ENCODE assay signal across 8 cellular contexts in genomic region chr3:10248184-10248983, GRCh38. TPM values are rescaled to one million over a fixed set of nuclear protein-coding genes. Genes with fewer than 3 reads are reported as not detected.
A peak's percentile ranks its signal among the peaks of the same experiment; 100 is the strongest.
DNase-seq lines count a peak whose midpoint lies in the region; FAIRE-seq and TF ChIP-seq lines count a peak whose summit lies in the region.

A gene with protein sequence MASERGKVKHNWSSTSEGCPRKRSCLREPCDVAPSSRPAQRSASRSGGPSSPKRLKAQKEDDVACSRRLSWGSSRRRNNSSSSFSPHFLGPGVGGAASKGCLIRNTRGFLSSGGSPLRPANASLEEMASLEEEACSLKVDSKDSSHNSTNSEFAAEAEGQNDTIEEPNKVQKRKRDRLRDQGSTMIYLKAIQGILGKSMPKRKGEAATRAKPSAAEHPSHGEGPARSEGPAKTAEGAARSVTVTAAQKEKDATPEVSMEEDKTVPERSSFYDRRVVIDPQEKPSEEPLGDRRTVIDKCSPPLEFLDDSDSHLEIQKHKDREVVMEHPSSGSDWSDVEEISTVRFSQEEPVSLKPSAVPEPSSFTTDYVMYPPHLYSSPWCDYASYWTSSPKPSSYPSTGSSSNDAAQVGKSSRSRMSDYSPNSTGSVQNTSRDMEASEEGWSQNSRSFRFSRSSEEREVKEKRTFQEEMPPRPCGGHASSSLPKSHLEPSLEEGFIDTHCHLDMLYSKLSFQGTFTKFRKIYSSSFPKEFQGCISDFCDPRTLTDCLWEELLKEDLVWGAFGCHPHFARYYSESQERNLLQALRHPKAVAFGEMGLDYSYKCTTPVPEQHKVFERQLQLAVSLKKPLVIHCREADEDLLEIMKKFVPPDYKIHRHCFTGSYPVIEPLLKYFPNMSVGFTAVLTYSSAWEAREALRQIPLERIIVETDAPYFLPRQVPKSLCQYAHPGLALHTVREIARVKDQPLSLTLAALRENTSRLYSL (plus strand): TSS chr3:10248459. CDS start chr3:10249201, 742 bp downstream.

- H3K36me3 ChIP-seq in neuronal stem cell (replicated peaks in 1 of 2; ENCODE audit: control insufficient read depth in 2 of 2, insufficient read depth in 2 of 2, low read length in 2 of 2) (peaks cover 8 to 31% of the 10 kb centered on the region in 2 donors), subcutaneous abdominal adipose tissue (ENCODE audit: control insufficient read depth in 5 of 5, insufficient read depth in 5 of 5, low read length in 5 of 5) (peaks cover 4 to 15% (median 7%) of the 10 kb centered on the region in 5 donors)

- H4K8ac ChIP-seq in neuronal stem cell (ENCODE audit: low read depth, low read length), result no peak within 1 kb of the TSS

- no peak within 1 kb of the TSS for H2BK120ac ChIP-seq in neuronal stem cell (ENCODE audit: low read depth, low read length)

- H2AFZ ChIP-seq in neuronal stem cell (ENCODE audit: low read length), result peak within 1 kb of the TSS; percentile 88

- H3K27me3 Mint-ChIP-seq in HFFc6 (ENCODE audit: insufficient read depth), result peaks cover 5% of the 10 kb centered on the region

- peak; percentile 32; the same call in 1 of the 2 replicates for TF ChIP-seq CTCF in HFFc6 (IDR thresholded peaks at IDR 0.05)

- H3K9me3 ChIP-seq in neuronal stem cell (replicated peaks in 1 of 2; ENCODE audit: control insufficient read depth in 2 of 2, insufficient read depth in 1 of 2, low read depth in 1 of 2, low read length in 2 of 2) (peaks cover 3 to 18% of the 10 kb centered on the region in 2 donors), subcutaneous abdominal adipose tissue (ENCODE audit: control insufficient read depth in 5 of 5, low read length in 5 of 5) (peaks cover 0 to 12% (median 10%) of the 10 kb centered on the region in 5 donors)

- peaks cover 33% of the 10 kb centered on the region for H3K9me3 Mint-ChIP-seq in HFFc6

- H3K4ac ChIP-seq in neuronal stem cell (ENCODE audit: low read length), result no peak within 1 kb of the TSS

- peak within 1 kb of the TSS; percentile 78 for H2AK5ac ChIP-seq in neuronal stem cell (ENCODE audit: low read depth, low read length)

- peak within 1 kb of the TSS; percentile 67 for H3K23ac ChIP-seq in neuronal stem cell (ENCODE audit: low read depth, low read length, poor library complexity)

- H2BK15ac ChIP-seq in neuronal stem cell (ENCODE audit: low read length), result peak within 1 kb of the TSS; percentile 38

- H3K9ac ChIP-seq in neuronal stem cell (ENCODE audit: low read depth, low read length, poor library complexity) (peak within 1 kb of the TSS; percentile 91), subcutaneous abdominal adipose tissue (ENCODE audit: low read length in 5 of 5) (peak within 1 kb of the TSS; percentile 74 to 96 (median 93))

- H3K4me2 ChIP-seq in neuronal stem cell (ENCODE audit: insufficient read depth, low read length, poor library complexity, severe bottlenecking), result peak within 1 kb of the TSS; percentile 91

- peak within 1 kb of the TSS; percentile 88 for H3K27ac Mint-ChIP-seq in HFFc6

- peak within 1 kb of the TSS; percentile 73 to 93 for H3K4me3 ChIP-seq in neuronal stem cell (ENCODE audit: low read length in 2 of 2)
- H3K4me3 ChIP-seq in subcutaneous abdominal adipose tissue (ENCODE audit: low read depth in 1 of 5, low read length in 5 of 5), result peak within 1 kb of the TSS; percentile 80 to 94 (median 88)

- no CpG with 5 or more reads among the region's 80 CpGs for WGBS in neuronal stem cell (ENCODE audit: extremely low coverage in 2 of 2, insufficient read length in 2 of 2, insufficient replicate concordance in 1 of 2), 2 donors

- H3K4me1 ChIP-seq in neuronal stem cell (ENCODE audit: control insufficient read depth in 2 of 2, insufficient read depth in 1 of 2, low read depth in 1 of 2, low read length in 2 of 2), result peaks cover 0 to 11% of the 10 kb centered on the region in 2 donors
- peaks cover 10 to 35% (median 34%) of the 10 kb centered on the region in 5 donors for H3K4me1 ChIP-seq in subcutaneous abdominal adipose tissue (ENCODE audit: control insufficient read depth in 5 of 5, insufficient read depth in 5 of 5, low read length in 5 of 5)

- H3K27ac ChIP-seq in neuronal stem cell (replicated peaks; ENCODE audit: low read length) (no peak within 1 kb of the TSS), subcutaneous abdominal adipose tissue (ENCODE audit: low read depth, low read length) (peak within 1 kb of the TSS; percentile 72)

- no peak within 1 kb of the TSS for H4K91ac ChIP-seq in neuronal stem cell (ENCODE audit: low read depth, low read length, poor library complexity)

- H3K36me3 Mint-ChIP-seq in HFFc6 (ENCODE audit: low read depth), result peaks cover 59% of the 10 kb centered on the region

- no peak within 1 kb of the TSS for H2BK12ac ChIP-seq in neuronal stem cell (ENCODE audit: low read length)

- H3K14ac ChIP-seq in neuronal stem cell (ENCODE audit: low read length), result peak within 1 kb of the TSS; percentile 94

- H2BK5ac ChIP-seq in neuronal stem cell (ENCODE audit: low read length), result no peak within 1 kb of the TSS

- H3K4me1 Mint-ChIP-seq in HFFc6 (ENCODE audit: low read depth), result peaks cover 29% of the 10 kb centered on the region

- H3K27me3 ChIP-seq in neuronal stem cell (ENCODE audit: control insufficient read depth in 3 of 3, insufficient read depth in 3 of 3, low read depth in 1 of 3, low read length in 3 of 3) (no peaks in the 10 kb centered on the region), subcutaneous abdominal adipose tissue (ENCODE audit: control insufficient read depth in 5 of 5, insufficient read depth in 4 of 5, low read length in 5 of 5) (no peaks in the 10 kb centered on the region)

- FAIRE-seq in frontal cortex (lab: Jason Lieb, UNC), result no peak

- H3K18ac ChIP-seq in neuronal stem cell (ENCODE audit: low read length), result peak within 1 kb of the TSS; percentile 89

- H3K79me1 ChIP-seq in neuronal stem cell (ENCODE audit: low read depth, low read length), result peaks cover 3% of the 10 kb centered on the region

- in situ Hi-C loops in SK-MEL-5 (cut with HindIII; ENCODE audit: low pct_unique_long_range_greater_than_20kb, low sequenced_read_pairs), result no loop called here

- peak; percentile 89 for DNase-seq in GM04504 (ENCODE audit: low read depth)
- peak; percentile 86 for DNase-seq in HFFc6
- DNase-seq in NAMALWA (ENCODE audit: low spot score), result peak; percentile 99
- peak; percentile 97 for DNase-seq in SK-MEL-5 (ENCODE audit: low read depth, low spot score)
- DNase-seq in activated naive CD4-positive, alpha-beta T cell (lab: John Stamatoyannopoulos, UW), result peak; percentile 67 to 86 (median 78)
- peak; percentile 95 to 98 for DNase-seq in frontal cortex (ENCODE audit: low spot score in 2 of 2)
- peak; percentile 83 for DNase-seq in neuronal stem cell (ENCODE audit: low spot score)

- H3K4me3 Mint-ChIP-seq in HFFc6, result peak within 1 kb of the TSS; percentile 98

RNA-seq across cellular contexts. Expression of the gene that starts here (rescaled TPM):
- 10 to 100 TPM; 29.6 to 33.4 (median 30.7) TPM for total RNA-seq in HFFc6 (2021; fragmentation: NEBNext Ultra II Directional; extraction: Animal tissue kit (Norgen Biotek cat#: 25700))
- 8.3 and 8.6 TPM in 2 replicates for total RNA-seq in SK-MEL-5 (2014; rRNA removed; shearing (Covaris generic))
- 23.3 and 27.5 TPM in 2 replicates for polyA plus RNA-seq in SK-MEL-5 (2015; cell fraction: cytosol; rRNA removed)
- polyA plus RNA-seq in SK-MEL-5 (2015; cell fraction: nucleus; rRNA removed), result 23.0 and 30.7 TPM in 2 replicates
- total RNA-seq in frontal cortex, result 19.2 TPM
- polyA plus RNA-seq in neuronal stem cell (2013, experiment 1 of 2), result 10.3 TPM
- polyA plus RNA-seq in neuronal stem cell (2013, experiment 2 of 2), result 10.2 TPM
